In the genomic region with DNA sequence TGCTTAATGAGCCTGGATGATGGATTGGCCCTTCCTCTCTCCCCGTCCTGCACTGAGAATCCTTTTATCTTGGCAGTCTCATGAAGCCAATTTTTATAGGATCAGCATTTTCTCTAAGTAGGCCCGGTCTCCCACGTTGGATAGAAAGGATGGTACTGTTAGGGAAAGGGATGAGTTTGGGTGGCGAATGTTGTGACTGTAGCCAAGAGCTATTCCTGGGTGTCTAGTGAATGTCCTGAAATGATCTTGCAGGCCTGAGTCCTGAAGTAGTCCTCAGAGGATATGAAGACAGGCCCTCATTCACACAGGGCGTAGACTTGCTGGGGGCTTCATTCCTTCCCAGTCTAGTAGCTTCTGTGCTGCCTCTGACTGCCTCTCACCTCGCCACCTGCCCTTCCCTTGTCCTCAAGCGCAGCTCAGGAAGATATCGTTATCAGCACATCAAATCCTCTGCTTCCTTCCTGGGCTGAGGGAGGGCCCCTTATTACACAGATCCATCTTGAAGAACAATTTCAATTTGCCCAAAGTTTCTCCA, we compare ENCODE assay signal across 12 cellular contexts. TPM values are rescaled to one million over a fixed set of nuclear protein-coding genes. Genes with fewer than 3 reads are reported as not detected.
A peak's percentile ranks its signal among the peaks of the same experiment; 100 is the strongest.
DNase-seq lines count a peak whose midpoint lies in the region; ATAC-seq lines count a peak whose summit lies in the region.
"Had no signal": no experiment of that assay in that cellular context is flagged by ENCODE, and none has a peak within 500 bp of the region (broad histone marks: within the 10 kb centered on the region; RNA-seq: fewer than 3 reads in every experiment).

No MANE protein-coding gene starts in this region.

- peaks cover 0 to 6% of the 10 kb centered on the region in 2 donors for H3K4me1 ChIP-seq in esophagus (ENCODE audit: control insufficient read depth in 2 of 2, insufficient read depth in 2 of 2, low read length in 1 of 2)
- no peaks in the 10 kb centered on the region; the same call in 1 of the 2 replicates for H3K4me1 ChIP-seq in SJCRH30

- H3K27me3 ChIP-seq in esophagus (ENCODE audit: control insufficient read depth in 1 of 2, insufficient read depth in 2 of 2, low read length in 2 of 2) (no peaks in the 10 kb centered on the region), SJCRH30 (no peaks in the 10 kb centered on the region)

- H3K36me3 ChIP-seq in esophagus (ENCODE audit: control insufficient read depth in 2 of 2, insufficient read depth in 2 of 2, low read length in 1 of 2) (no peaks in the 10 kb centered on the region), SJCRH30 (peaks cover 92% of the 10 kb centered on the region)

- in situ Hi-C loops in KBM-7 (cut with MboI; ENCODE audit: low pct_unique_long_range_greater_than_20kb, low sequenced_read_pairs) = no loop called here

- H3K9me3 ChIP-seq in esophagus (ENCODE audit: control insufficient read depth in 2 of 2, insufficient read depth in 1 of 2, low read depth in 1 of 2, low read length in 1 of 2) = no peaks in the 10 kb centered on the region
- H3K9me3 ChIP-seq in SJCRH30 (replicated peaks) = no peaks in the 10 kb centered on the region

- WGBS in esophagus, 2 donors = 67 to 70% methylated on average over 8 of the region's 8 CpGs

- H3K4me3 ChIP-seq in esophagus (ENCODE audit: low read depth in 1 of 2, low read length in 2 of 2) (no peak overlapping the region), SJCRH30 (no peak overlapping the region)

- H3K27ac ChIP-seq in esophagus (ENCODE audit: low read depth in 2 of 2, low read length in 1 of 2) (peak overlapping the region; percentile 59 to 66), SJCRH30 (no peak overlapping the region)
- H3K27ac ChIP-seq: epithelial cell of prostate had no signal

- H3K27me3 Mint-ChIP-seq in stimulated activated naive CD8-positive, alpha-beta T cell treated with anti-CD3 and anti-CD28 coated beads, Interleukin-15, Interleukin-2, amounts not matched to agents 100 ng/mL and 50 ng/mL, for 24 hours = no peaks in the 10 kb centered on the region
- H3K27me3 Mint-ChIP-seq in naive B cell = no peaks in the 10 kb centered on the region

- peaks cover 96% of the 10 kb centered on the region for H3K4me1 Mint-ChIP-seq in stimulated activated naive CD8-positive, alpha-beta T cell treated with anti-CD3 and anti-CD28 coated beads, Interleukin-15, Interleukin-2, amounts not matched to agents 100 ng/mL and 50 ng/mL, for 24 hours (ENCODE audit: low read depth)
- H3K4me1 Mint-ChIP-seq in naive B cell = peaks cover 61 to 90% (median 81%) of the 10 kb centered on the region in 3 donors

- H3K27ac Mint-ChIP-seq in stimulated activated naive CD8-positive, alpha-beta T cell treated with anti-CD3 and anti-CD28 coated beads, Interleukin-15, Interleukin-2, amounts not matched to agents 100 ng/mL and 50 ng/mL, for 24 hours = peak overlapping the region; percentile 84
- H3K27ac Mint-ChIP-seq in naive B cell = peak overlapping the region; percentile 36 to 92 (median 78)

- peaks cover 69% of the 10 kb centered on the region for H3K36me3 Mint-ChIP-seq in stimulated activated naive CD8-positive, alpha-beta T cell treated with anti-CD3 and anti-CD28 coated beads, Interleukin-15, Interleukin-2, amounts not matched to agents 100 ng/mL and 50 ng/mL, for 24 hours (ENCODE audit: low read depth)
- peaks cover 24 to 33% of the 10 kb centered on the region in 2 donors for H3K36me3 Mint-ChIP-seq in naive B cell

- H3K4me3 Mint-ChIP-seq in stimulated activated naive CD8-positive, alpha-beta T cell treated with anti-CD3 and anti-CD28 coated beads, Interleukin-15, Interleukin-2, amounts not matched to agents 100 ng/mL and 50 ng/mL, for 24 hours = peak overlapping the region; percentile 91
- H3K4me3 Mint-ChIP-seq in naive B cell = peak overlapping the region in 7 of 8 donors; percentile 11 to 86 (median 42)

- no peak for DNase-seq in stimulated activated naive CD8-positive, alpha-beta T cell treated with anti-CD3 and anti-CD28 coated beads, Interleukin-15, Interleukin-2, amounts not matched to agents 100 U/mL and 50 U/mL, for 24 hours
- DNase-seq in naive B cell (no peak), OCI-M1 (lab: John Stamatoyannopoulos, UW) (no peak), KBM-7 (no peak), SJCRH30 (no peak), germinal center (ENCODE audit: low spot score) (no peak)
- DNase-seq: NCI-H774; small intestine; stimulated activated naive CD4-positive, alpha-beta T cell treated with Interleukin-2 at 50 U/mL for 16 hours had no signal

- H3K9me3 Mint-ChIP-seq in stimulated activated naive CD8-positive, alpha-beta T cell treated with anti-CD3 and anti-CD28 coated beads, Interleukin-15, Interleukin-2, amounts not matched to agents 100 ng/mL and 50 ng/mL, for 24 hours = no peaks in the 10 kb centered on the region
- H3K9me3 Mint-ChIP-seq in naive B cell = peaks cover 0 to 5% (median 0%) of the 10 kb centered on the region in 7 donors

- no peak for ATAC-seq in stimulated activated naive CD8-positive, alpha-beta T cell treated with anti-CD3 and anti-CD28 coated beads, Interleukin-15, Interleukin-2, amounts not matched to agents 100 U/mL and 50 U/mL, for 24 hours
- ATAC-seq in naive B cell (ENCODE audit: low read depth in 2 of 2) = no peak

RNA-seq across cellular contexts. Expression of gene LBH, which starts 8.9 kb away (rescaled TPM):
- polyA plus RNA-seq in esophagus (1 to 10 TPM; 3.1 to 4.5 TPM), naive B cell (ENCODE audit: low read depth in 6 of 6) (100 to 1,000 TPM; 191 to 297 (median 221) TPM)
- 140 and 158 TPM in 2 replicates for total RNA-seq in SJCRH30 (2014; rRNA removed; shearing (Covaris generic))

Comparison
In these comparisons a context has a peak if more than half of its experiments do, and no peak if none do; other contexts are left out.
1. RNA of gene LBH, which starts 8.9 kb away (polyA plus RNA-seq): 191 to 297 TPM in naive B cell; 3.1 to 4.5 TPM in esophagus; every median in the first group is over 10 times any median in the second.